Comparison of ENCODE assay signal across 14 cellular contexts in genomic region chr14:79567306-79567705, GRCh38.
"Had no signal": no experiment of that assay in that cellular context is flagged by ENCODE, and none has a peak within 500 bp of the region (broad histone marks: within the 10 kb centered on the region; RNA-seq: fewer than 3 reads in every experiment).

No MANE protein-coding gene starts in this region.

- ATAC-seq: esophagus mucosa; heart left ventricle; pancreas; right cardiac atrium; stimulated activated memory B cell treated with anti-CD40 and anti-IgM and Interleukin-4, amounts not matched to agents 10 μg/mL and 1 μg/mL and 100 μg/mL, for 72 hours had no signal

- DNase-seq: effector memory CD4-positive, alpha-beta T cell; heart left ventricle; hypothalamus; mesendoderm; naive B cell; occipital lobe; pancreas; right cardiac atrium; stimulated activated CD4-positive, alpha-beta T cell treated with anti-CD3 and anti-CD28 coated beads, Interleukin-4, amount 100 ng/mL, for 24 hours; tibial artery; upper lobe of left lung; uterus had no signal
